In genomic region chr17:16477255-16477654, GRCh38 we compare ENCODE assay signal across 13 cellular contexts. TPM values are rescaled to one million over a fixed set of nuclear protein-coding genes. Genes with fewer than 3 reads are reported as not detected.
A peak's percentile ranks its signal among the peaks of the same experiment; 100 is the strongest.
DNase-seq lines count a peak whose midpoint lies in the region; ATAC-seq and TF ChIP-seq lines count a peak whose summit lies in the region.
"Had no signal": no experiment of that assay in that cellular context is flagged by ENCODE, and none has a peak within 500 bp of the region (broad histone marks: within the 10 kb centered on the region; RNA-seq: fewer than 3 reads in every experiment).

No MANE protein-coding gene starts in this region.

- ATAC-seq in RWPE2 (ENCODE audit: low read depth) (peak; percentile 97), HG03571 (IDR thresholded peaks at IDR 0.05; ENCODE audit: unreplicated experiment) (no peak), GM21526 (IDR thresholded peaks at IDR 0.05; ENCODE audit: low FRiP score, unreplicated experiment) (no peak)
- ATAC-seq: T-helper 17 cell had no signal

- peaks cover 21% of the 10 kb centered on the region for H3K4me1 Mint-ChIP-seq in osteocyte (ENCODE audit: unreplicated experiment)
- H3K4me1 Mint-ChIP-seq in activated T-helper 1 cell treated with anti-CD3 and anti-CD28 coated beads, Interleukin-12 subunit alpha, Interleukin-12 subunit beta, Interleukin-2, Interleukin-4 antibody, amounts not matched to agents 30 ng/mL and 10 ng/mL and 1 ng/mL, durations not matched to agents 14 hours and 24 hours and 36 hours (ENCODE audit: low read depth): no peaks in the 10 kb centered on the region
- H3K4me1 Mint-ChIP-seq: naive B cell, T-helper 17 cell had no signal

- no peaks in the 10 kb centered on the region for H3K36me3 ChIP-seq in RWPE2 (ENCODE audit: low read depth)

- H3K4me3 Mint-ChIP-seq in osteocyte (ENCODE audit: unreplicated experiment): no peak overlapping the region
- no peak overlapping the region for H3K4me3 Mint-ChIP-seq in activated T-helper 1 cell treated with anti-CD3 and anti-CD28 coated beads, Interleukin-12 subunit alpha, Interleukin-12 subunit beta, Interleukin-2, Interleukin-4 antibody, amounts not matched to agents 30 ng/mL and 10 ng/mL and 1 ng/mL, durations not matched to agents 14 hours and 24 hours and 36 hours
- H3K4me3 Mint-ChIP-seq: naive B cell; stimulated activated naive CD8-positive, alpha-beta T cell treated with anti-CD3 and anti-CD28 coated beads, Interleukin-15, Interleukin-2, amounts not matched to agents 100 ng/mL and 50 ng/mL, for 24 hours; T-helper 17 cell had no signal

- no peaks in the 10 kb centered on the region for H3K36me3 Mint-ChIP-seq in osteocyte (ENCODE audit: unreplicated experiment)
- H3K36me3 Mint-ChIP-seq in activated T-helper 1 cell treated with anti-CD3 and anti-CD28 coated beads, Interleukin-12 subunit alpha, Interleukin-12 subunit beta, Interleukin-2, Interleukin-4 antibody, amounts not matched to agents 30 ng/mL and 10 ng/mL and 1 ng/mL, durations not matched to agents 14 hours and 24 hours and 36 hours (ENCODE audit: low read depth): no peaks in the 10 kb centered on the region
- H3K36me3 Mint-ChIP-seq: naive B cell had no signal

- intact Hi-C loops in activated T-helper 1 cell treated with anti-CD3 and anti-CD28 coated beads, Interleukin-12 subunit alpha, Interleukin-12 subunit beta, Interleukin-2, Interleukin-4 antibody, amounts not matched to agents 30 ng/mL and 10 ng/mL and 1 ng/mL, durations not matched to agents 14 hours and 24 hours and 36 hours (cut with micrococcal nuclease): no loop called here

- no peaks in the 10 kb centered on the region for H3K27me3 Mint-ChIP-seq in osteocyte (ENCODE audit: unreplicated experiment)
- no peaks in the 10 kb centered on the region for H3K27me3 Mint-ChIP-seq in activated T-helper 1 cell treated with anti-CD3 and anti-CD28 coated beads, Interleukin-12 subunit alpha, Interleukin-12 subunit beta, Interleukin-2, Interleukin-4 antibody, amounts not matched to agents 30 ng/mL and 10 ng/mL and 1 ng/mL, durations not matched to agents 14 hours and 24 hours and 36 hours (ENCODE audit: insufficient read depth)
- H3K27me3 Mint-ChIP-seq: naive B cell; stimulated activated naive CD8-positive, alpha-beta T cell treated with anti-CD3 and anti-CD28 coated beads, Interleukin-15, Interleukin-2, amounts not matched to agents 100 ng/mL and 50 ng/mL, for 24 hours; T-helper 17 cell had no signal

- H3K4me3 ChIP-seq in RWPE2 (ENCODE audit: severe bottlenecking): no peak overlapping the region

- no peaks in the 10 kb centered on the region for H3K27me3 ChIP-seq in RWPE2 (ENCODE audit: insufficient read depth, poor library complexity, severe bottlenecking)

- TF ChIP-seq CTCF in RWPE2 (IDR thresholded peaks at IDR 0.05; ENCODE audit: poor library complexity, severe bottlenecking): no peak
- no peak for TF ChIP-seq CTCF in osteocyte (IDR thresholded peaks at IDR 0.05)

- DNase-seq in AG20443 (ENCODE audit: low spot score): peak; percentile 94
- no peak for DNase-seq in RWPE2 (ENCODE audit: low spot score)
- DNase-seq in fibroblast of the conjunctiva (ENCODE audit: low read depth): peak; percentile 65
- no peak for DNase-seq in osteocyte (ENCODE audit: extremely low spot score, unreplicated experiment)
- no peak for DNase-seq in activated T-helper 1 cell treated with anti-CD3 and anti-CD28 coated beads, Interleukin-12 subunit alpha, Interleukin-12 subunit beta, Interleukin-2, Interleukin-4 antibody, amounts not matched to agents 30 ng/mL and 10 ng/mL and 1 ng/mL, durations not matched to agents 14 hours and 24 hours and 36 hours (ENCODE audit: low spot score)
- no peak for DNase-seq in HEK293T (ENCODE audit: extremely low spot score)
- DNase-seq: cerebellar nuclear complex, naive B cell, NCI-H1105 treated with DMSO at 0.1 percent for 48 hours, T-helper 17 cell had no signal

- POLR2A ChIA-PET in HEK293T (lab: Yijun Ruan, JAX): interaction anchor here (0.5 to 4.0 kb wide), 2 partner anchors 18 to 38 kb away, joined by 3 to 16 read pairs; no protein-coding TSS in a partner anchor

- peaks cover 9% of the 10 kb centered on the region for H3K4me1 ChIP-seq in RWPE2 (ENCODE audit: insufficient read depth, poor library complexity, severe bottlenecking)

- CTCF ChIA-PET in HEK293T (lab: Yijun Ruan, JAX): interaction anchor here (1.4 kb wide), 1 partner anchor 44 kb away, joined by 8 read pairs; no protein-coding TSS in a partner anchor

- H3K27ac ChIP-seq in RWPE2 (ENCODE audit: poor library complexity, severe bottlenecking): peak overlapping the region; percentile 37

- no peaks in the 10 kb centered on the region for H3K9me3 Mint-ChIP-seq in osteocyte (ENCODE audit: unreplicated experiment)
- H3K9me3 Mint-ChIP-seq in activated T-helper 1 cell treated with anti-CD3 and anti-CD28 coated beads, Interleukin-12 subunit alpha, Interleukin-12 subunit beta, Interleukin-2, Interleukin-4 antibody, amounts not matched to agents 30 ng/mL and 10 ng/mL and 1 ng/mL, durations not matched to agents 14 hours and 24 hours and 36 hours: no peaks in the 10 kb centered on the region
- H3K9me3 Mint-ChIP-seq: naive B cell; stimulated activated naive CD8-positive, alpha-beta T cell treated with anti-CD3 and anti-CD28 coated beads, Interleukin-15, Interleukin-2, amounts not matched to agents 100 ng/mL and 50 ng/mL, for 24 hours had no signal

- H3K27ac Mint-ChIP-seq in osteocyte (ENCODE audit: unreplicated experiment): peak overlapping the region; percentile 61
- no peak overlapping the region for H3K27ac Mint-ChIP-seq in activated T-helper 1 cell treated with anti-CD3 and anti-CD28 coated beads, Interleukin-12 subunit alpha, Interleukin-12 subunit beta, Interleukin-2, Interleukin-4 antibody, amounts not matched to agents 30 ng/mL and 10 ng/mL and 1 ng/mL, durations not matched to agents 14 hours and 24 hours and 36 hours
- H3K27ac Mint-ChIP-seq: naive B cell; stimulated activated naive CD8-positive, alpha-beta T cell treated with anti-CD3 and anti-CD28 coated beads, Interleukin-15, Interleukin-2, amounts not matched to agents 100 ng/mL and 50 ng/mL, for 24 hours; T-helper 17 cell had no signal

- H3K9me3 ChIP-seq in RWPE2 (ENCODE audit: severe bottlenecking): no peaks in the 10 kb centered on the region

TF ChIP-seq in HEK293T, 16 proteins besides CTCF, POLR2A, EP300 and RAD21:
- TF ChIP-seq ELF4 (IDR thresholded peaks at IDR 0.05) (no peak), CTBP1 (IDR thresholded peaks at IDR 0.05; ENCODE audit: borderline replicate concordance) (no peak)

RNA-seq across cellular contexts. Expression of gene LRRC75A, which starts 14.7 kb away (rescaled TPM):
- total RNA-seq in osteocyte: 1.8 and 2.0 TPM in 2 replicates
- 1.6 TPM in 2 replicates for total RNA-seq in activated T-helper 1 cell treated with anti-CD3 and anti-CD28 coated beads, Interleukin-12 subunit alpha, Interleukin-12 subunit beta, Interleukin-2, Interleukin-4 antibody, amounts not matched to agents 30 ng/mL and 10 ng/mL and 1 ng/mL, durations not matched to agents 14 hours and 24 hours and 36 hours

Comparison
In these comparisons a context has a peak if more than half of its experiments do, and no peak if none do; other contexts are left out.
1. DNase-seq: peak in AG20443 (single experiment) and fibroblast of the conjunctiva (single experiment); none in RWPE2 (single experiment), osteocyte (single experiment), activated T-helper 1 cell treated with anti-CD3 and anti-CD28 coated beads, Interleukin-12 subunit alpha, Interleukin-12 subunit beta, Interleukin-2, Interleukin-4 antibody, amounts not matched to agents 30 ng/mL and 10 ng/mL and 1 ng/mL, durations not matched to agents 14 hours and 24 hours and 36 hours (single experiment) and HEK293T (single experiment).